In the genomic region with DNA sequence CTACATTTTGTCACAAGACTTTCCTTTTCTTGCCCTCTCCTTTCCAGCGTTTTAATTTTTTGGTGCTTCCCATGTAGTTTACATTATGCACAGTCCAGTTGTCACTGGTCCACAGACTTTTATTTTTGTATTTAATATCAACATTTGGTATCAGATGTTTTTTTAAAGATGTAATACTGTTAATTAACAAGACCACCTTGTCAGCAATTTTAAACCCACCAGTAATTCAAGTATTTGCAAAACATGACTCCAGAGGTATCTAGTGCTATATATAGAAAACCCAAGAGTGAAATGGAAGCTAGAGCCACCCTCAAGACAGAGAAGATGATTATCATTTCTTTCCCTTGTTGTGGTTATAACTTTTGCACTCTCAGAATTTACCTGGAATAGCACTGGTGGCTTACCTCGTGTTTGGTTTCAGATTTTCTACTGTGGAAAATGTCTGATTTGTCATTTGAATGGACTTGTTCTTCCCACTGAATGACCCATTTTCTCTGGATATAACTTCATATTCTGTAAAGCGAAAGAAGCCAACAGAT, we compare ENCODE assay signal across 35 cellular contexts.
"Had no signal": no experiment of that assay in that cellular context is flagged by ENCODE, and none has a peak within 500 bp of the region (broad histone marks: within the 10 kb centered on the region; RNA-seq: fewer than 3 reads in every experiment).

No MANE protein-coding gene starts in this region.

- FAIRE-seq: endometrium, endothelial cell of umbilical vein had no signal

- H3K36me3 Mint-ChIP-seq: activated naive CD4-positive, alpha-beta T cell treated with anti-CD3 and anti-CD28 coated beads, Interleukin-2, amount 10 ng/mL, durations not matched to agents 7 days and 5 days; activated naive CD4-positive, alpha-beta T cell treated with anti-CD3 and anti-CD28 coated beads, Interleukin-2, amount 50 U/mL, for 72 hours had no signal

- H3K27me3 Mint-ChIP-seq: activated CD4-positive, alpha-beta memory T cell treated with anti-CD3 and anti-CD28 coated beads, Interleukin-2, amount 10 ng/mL, durations not matched to agents 7 days and 5 days; activated CD4-positive, alpha-beta T cell treated with anti-CD3 and anti-CD28 coated beads, Interleukin-2, amount 10 ng/mL, durations not matched to agents 24 days and 14 days; activated CD8-positive, alpha-beta memory T cell treated with anti-CD3 and anti-CD28 coated beads, Interleukin-2, amount 10 ng/mL, durations not matched to agents 7 days and 5 days; T-helper 17 cell had no signal

- H3K9me3 ChIP-seq: adrenal gland, ascending aorta, breast epithelium, colonic mucosa, esophagus squamous epithelium, gastroesophageal sphincter, heart right ventricle had no signal

- ATAC-seq: activated CD4-positive, CD25-positive, alpha-beta regulatory T cell treated with anti-CD3 and anti-CD28 coated beads, Interleukin-2, amount 50 U/mL, for 24 hours; activated CD8-positive, alpha-beta memory T cell treated with anti-CD3 and anti-CD28 coated beads, Interleukin-2, amount 10 ng/mL, durations not matched to agents 7 days and 5 days; gastroesophageal sphincter; heart right ventricle; T-helper 17 cell had no signal

- H3K4me1 ChIP-seq: adrenal gland, ascending aorta, breast epithelium, colonic mucosa, gastroesophageal sphincter had no signal

- H3K4me3 ChIP-seq: adrenal gland, ascending aorta, breast epithelium, cardiac muscle cell, colonic mucosa, esophagus squamous epithelium, gastroesophageal sphincter, heart right ventricle had no signal

- H3K36me3 ChIP-seq: adrenal gland, ascending aorta, breast epithelium, cardiac muscle cell, colonic mucosa, esophagus squamous epithelium, WERI-Rb-1 had no signal

- H3K9me3 Mint-ChIP-seq: activated B cell treated with CpG ODN at 0.5 μM for 24 hours; activated CD4-positive, alpha-beta memory T cell treated with anti-CD3 and anti-CD28 coated beads, Interleukin-2, amount 10 ng/mL, durations not matched to agents 7 days and 5 days; activated CD4-positive, alpha-beta T cell treated with anti-CD3 and anti-CD28 coated beads, Interleukin-2, amount 10 ng/mL, durations not matched to agents 24 days and 14 days; activated naive CD4-positive, alpha-beta T cell treated with anti-CD3 and anti-CD28 coated beads, Interleukin-2, amount 10 ng/mL, durations not matched to agents 7 days and 5 days; activated naive CD4-positive, alpha-beta T cell treated with anti-CD3 and anti-CD28 coated beads, Interleukin-2, amount 50 U/mL, for 72 hours; activated T-helper 1 cell treated with anti-CD3 and anti-CD28 coated beads, Interleukin-12 subunit alpha, Interleukin-12 subunit beta, Interleukin-2, Interleukin-4 antibody, amounts not matched to agents 30 ng/mL and 10 ng/mL and 1 ng/mL, durations not matched to agents 14 hours and 24 hours and 36 hours; brain; T-helper 2 cell treated with Interferon-gamma antibody and Interleukin-4, amounts not matched to agents 5 μg/mL and 100 μg/mL, for 36 hours had no signal

- DNase-seq: activated B cell treated with CpG ODN at 0.5 μM for 24 hours; activated CD4-positive, alpha-beta memory T cell treated with anti-CD3 and anti-CD28 coated beads, Interleukin-2, amount 10 ng/mL, durations not matched to agents 7 days and 5 days; activated CD8-positive, alpha-beta memory T cell treated with anti-CD3 and anti-CD28 coated beads, Interleukin-2, amount 10 ng/mL, durations not matched to agents 7 days and 5 days; activated CD8-positive, alpha-beta memory T cell treated with anti-CD3 and anti-CD28 coated beads, Interleukin-2, amount 50 U/mL, for 4 hours; activated gamma-delta T cell; activated naive CD4-positive, alpha-beta T cell; activated T-cell treated with anti-CD3 and anti-CD28 coated beads, Interleukin-2, amount 50 U/mL, for 1 hour; activated T-cell treated with anti-CD3 and anti-CD28 coated beads, Interleukin-2, amount 50 U/mL, for 48 hours; adrenal gland; amygdala; central memory CD4-positive, alpha-beta T cell; cerebellar nuclear complex; colonic mucosa; effector CD8-positive, alpha-beta T cell; esophagus squamous epithelium; foreskin melanocyte; heart right ventricle; T-helper 1 cell; T-helper 17 cell; T1000; WERI-Rb-1 had no signal

- H3K27ac ChIP-seq: adrenal gland, ascending aorta, breast epithelium, cardiac muscle cell, colonic mucosa, epithelial cell of prostate, esophagus squamous epithelium, gastroesophageal sphincter, heart right ventricle, WERI-Rb-1 had no signal

- H3K27me3 ChIP-seq: adrenal gland, ascending aorta, breast epithelium, cardiac muscle cell, colonic mucosa, esophagus squamous epithelium, gastroesophageal sphincter, heart right ventricle had no signal

- H3K4me3 Mint-ChIP-seq: activated B cell treated with CpG ODN at 0.5 μM for 24 hours; activated CD4-positive, alpha-beta memory T cell treated with anti-CD3 and anti-CD28 coated beads, Interleukin-2, amount 10 ng/mL, durations not matched to agents 7 days and 5 days; activated CD4-positive, alpha-beta T cell treated with anti-CD3 and anti-CD28 coated beads, Interleukin-2, amount 10 ng/mL, durations not matched to agents 24 days and 14 days; activated CD8-positive, alpha-beta memory T cell treated with anti-CD3 and anti-CD28 coated beads, Interleukin-2, amount 10 ng/mL, durations not matched to agents 7 days and 5 days; activated naive CD4-positive, alpha-beta T cell treated with anti-CD3 and anti-CD28 coated beads, Interleukin-2, amount 10 ng/mL, durations not matched to agents 7 days and 5 days; activated T-helper 1 cell treated with anti-CD3 and anti-CD28 coated beads, Interleukin-12 subunit alpha, Interleukin-12 subunit beta, Interleukin-2, Interleukin-4 antibody, amounts not matched to agents 30 ng/mL and 10 ng/mL and 1 ng/mL, durations not matched to agents 14 hours and 24 hours and 36 hours; brain; T-helper 17 cell; T-helper 2 cell treated with Interferon-gamma antibody and Interleukin-4, amounts not matched to agents 5 μg/mL and 100 μg/mL, for 36 hours had no signal

- H3K4me1 Mint-ChIP-seq: activated B cell treated with CpG ODN at 0.5 μM for 24 hours had no signal

- H3K27ac Mint-ChIP-seq: activated B cell treated with CpG ODN at 0.5 μM for 24 hours; activated CD4-positive, alpha-beta memory T cell treated with anti-CD3 and anti-CD28 coated beads, Interleukin-2, amount 10 ng/mL, durations not matched to agents 7 days and 5 days; activated CD4-positive, alpha-beta T cell treated with anti-CD3 and anti-CD28 coated beads, Interleukin-2, amount 10 ng/mL, durations not matched to agents 24 days and 14 days; activated CD8-positive, alpha-beta memory T cell treated with anti-CD3 and anti-CD28 coated beads, Interleukin-2, amount 10 ng/mL, durations not matched to agents 7 days and 5 days; activated naive CD4-positive, alpha-beta T cell treated with anti-CD3 and anti-CD28 coated beads, Interleukin-2, amount 50 U/mL, for 72 hours; activated T-helper 1 cell treated with anti-CD3 and anti-CD28 coated beads, Interleukin-12 subunit alpha, Interleukin-12 subunit beta, Interleukin-2, Interleukin-4 antibody, amounts not matched to agents 30 ng/mL and 10 ng/mL and 1 ng/mL, durations not matched to agents 14 hours and 24 hours and 36 hours; brain; T-helper 17 cell; T-helper 2 cell treated with Interferon-gamma antibody and Interleukin-4, amounts not matched to agents 5 μg/mL and 100 μg/mL, for 36 hours had no signal
